In the genomic region with DNA sequence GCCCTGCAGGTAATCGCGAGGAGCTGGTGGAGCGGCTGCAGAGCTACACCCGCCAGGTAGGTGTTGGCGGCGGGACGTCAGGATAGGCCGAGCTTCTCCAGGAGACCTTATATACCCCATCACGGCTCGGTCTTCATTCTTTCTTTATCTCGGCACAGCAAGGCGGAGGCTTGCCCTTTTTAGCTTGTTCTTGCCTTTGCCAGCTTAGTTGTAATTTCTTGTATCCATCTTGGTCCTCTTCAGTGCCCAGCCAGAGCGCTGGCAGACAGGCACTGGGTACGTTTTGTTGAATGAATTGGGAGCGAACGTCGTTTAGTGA, we compare ENCODE assay signal across 1 cellular context.
A peak's percentile ranks its signal among the peaks of the same experiment; 100 is the strongest.
TF ChIP-seq lines count a peak whose summit lies in the region.

No MANE protein-coding gene starts in this region.

TF ChIP-seq in HCT116, 20 proteins besides CTCF, POLR2A, EP300 and RAD21:
- no peak for TF ChIP-seq EGR1 (IDR thresholded peaks at IDR 0.05; ENCODE audit: low read depth)
- no peak for TF ChIP-seq EZH2 (IDR thresholded peaks at IDR 0.05)
- no peak for TF ChIP-seq SP1 (IDR thresholded peaks at IDR 0.05; ENCODE audit: low read depth)
- no peak for TF ChIP-seq CBX3 (IDR thresholded peaks at IDR 0.05; ENCODE audit: low read depth)
- peak; percentile 67; the same call in 1 of the 2 replicates for TF ChIP-seq ZFX (IDR thresholded peaks at IDR 0.05)
- no peak for TF ChIP-seq POLR2AphosphoS5 (IDR thresholded peaks at IDR 0.05; ENCODE audit: low read depth, low read length)
- TF ChIP-seq, protein P1, sequence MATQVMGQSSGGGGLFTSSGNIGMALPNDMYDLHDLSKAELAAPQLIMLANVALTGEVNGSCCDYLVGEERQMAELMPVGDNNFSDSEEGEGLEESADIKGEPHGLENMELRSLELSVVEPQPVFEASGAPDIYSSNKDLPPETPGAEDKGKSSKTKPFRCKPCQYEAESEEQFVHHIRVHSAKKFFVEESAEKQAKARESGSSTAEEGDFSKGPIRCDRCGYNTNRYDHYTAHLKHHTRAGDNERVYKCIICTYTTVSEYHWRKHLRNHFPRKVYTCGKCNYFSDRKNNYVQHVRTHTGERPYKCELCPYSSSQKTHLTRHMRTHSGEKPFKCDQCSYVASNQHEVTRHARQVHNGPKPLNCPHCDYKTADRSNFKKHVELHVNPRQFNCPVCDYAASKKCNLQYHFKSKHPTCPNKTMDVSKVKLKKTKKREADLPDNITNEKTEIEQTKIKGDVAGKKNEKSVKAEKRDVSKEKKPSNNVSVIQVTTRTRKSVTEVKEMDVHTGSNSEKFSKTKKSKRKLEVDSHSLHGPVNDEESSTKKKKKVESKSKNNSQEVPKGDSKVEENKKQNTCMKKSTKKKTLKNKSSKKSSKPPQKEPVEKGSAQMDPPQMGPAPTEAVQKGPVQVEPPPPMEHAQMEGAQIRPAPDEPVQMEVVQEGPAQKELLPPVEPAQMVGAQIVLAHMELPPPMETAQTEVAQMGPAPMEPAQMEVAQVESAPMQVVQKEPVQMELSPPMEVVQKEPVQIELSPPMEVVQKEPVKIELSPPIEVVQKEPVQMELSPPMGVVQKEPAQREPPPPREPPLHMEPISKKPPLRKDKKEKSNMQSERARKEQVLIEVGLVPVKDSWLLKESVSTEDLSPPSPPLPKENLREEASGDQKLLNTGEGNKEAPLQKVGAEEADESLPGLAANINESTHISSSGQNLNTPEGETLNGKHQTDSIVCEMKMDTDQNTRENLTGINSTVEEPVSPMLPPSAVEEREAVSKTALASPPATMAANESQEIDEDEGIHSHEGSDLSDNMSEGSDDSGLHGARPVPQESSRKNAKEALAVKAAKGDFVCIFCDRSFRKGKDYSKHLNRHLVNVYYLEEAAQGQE (IDR thresholded peaks at IDR 0.05; ENCODE audit: low read depth), result no peak
